ENCODE assay signal across 19 cellular contexts in the genomic region with DNA sequence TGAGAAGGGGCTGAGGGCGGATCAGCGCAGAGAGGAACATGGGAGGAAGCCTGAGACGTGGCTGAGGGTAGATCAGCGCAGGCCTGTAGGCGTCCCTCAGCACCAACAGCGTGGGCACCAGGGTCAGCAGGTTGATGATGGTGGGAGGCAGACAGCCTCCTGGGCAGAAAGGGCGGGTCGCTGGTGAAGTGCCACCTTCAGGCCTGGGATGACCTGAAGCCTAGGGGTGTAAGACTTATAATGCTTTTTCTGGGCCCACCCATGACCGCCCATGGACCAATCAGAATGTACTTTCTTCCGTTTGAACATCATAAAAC.
A peak's percentile ranks its signal among the peaks of the same experiment; 100 is the strongest.
DNase-seq lines count a peak whose midpoint lies in the region; ATAC-seq, FAIRE-seq and TF ChIP-seq lines count a peak whose summit lies in the region.
"Had no signal": no experiment of that assay in that cellular context is flagged by ENCODE, and none has a peak within 500 bp of the region (broad histone marks: within the 10 kb centered on the region; RNA-seq: fewer than 3 reads in every experiment).

No MANE protein-coding gene starts in this region.

- no peak overlapping the region for H2AFZ ChIP-seq in neuronal stem cell (ENCODE audit: low read length)

- H3K27ac ChIP-seq in RWPE2 (ENCODE audit: poor library complexity, severe bottlenecking), result no peak overlapping the region
- no peak overlapping the region for H3K27ac ChIP-seq in neuronal stem cell (replicated peaks; ENCODE audit: low read length)
- no peak overlapping the region for H3K27ac ChIP-seq in aorta (ENCODE audit: low read depth in 1 of 2, low read length in 2 of 2)
- no peak overlapping the region for H3K27ac ChIP-seq in suprapubic skin
- no peak overlapping the region for H3K27ac ChIP-seq in small intestine (ENCODE audit: low read depth in 1 of 2, low read length in 1 of 2)
- H3K27ac ChIP-seq: 22Rv1, A549, C4-2B had no signal

- no peak overlapping the region for H3K9ac ChIP-seq in neuronal stem cell (ENCODE audit: low read depth, low read length, poor library complexity)

- no peak overlapping the region for H2BK120ac ChIP-seq in neuronal stem cell (ENCODE audit: low read depth, low read length)

- H3K4ac ChIP-seq in neuronal stem cell (ENCODE audit: low read length), result no peak overlapping the region

- H3K79me1 ChIP-seq in neuronal stem cell (ENCODE audit: low read depth, low read length), result no peaks in the 10 kb centered on the region

- no CpG with 5 or more reads among the region's 10 CpGs for WGBS in neuronal stem cell (ENCODE audit: extremely low coverage in 2 of 2, insufficient read length in 2 of 2, insufficient replicate concordance in 1 of 2), 2 donors
- 90 to 91% methylated on average over 10 of the region's 10 CpGs for WGBS in aorta, 2 donors
- 95% methylated on average over 9 of the region's 10 CpGs for WGBS in suprapubic skin
- WGBS in small intestine, 3 donors, result 82 to 91% (median 84%) methylated on average over 10 of the region's 10 CpGs

- peak overlapping the region; percentile 71 for H3K14ac ChIP-seq in neuronal stem cell (ENCODE audit: low read length)

- H3K4me3 ChIP-seq in RWPE2 (ENCODE audit: severe bottlenecking), result no peak overlapping the region
- H3K4me3 ChIP-seq in neuronal stem cell (ENCODE audit: low read length in 2 of 2), result no peak overlapping the region
- no peak overlapping the region for H3K4me3 ChIP-seq in aorta (ENCODE audit: low read length in 2 of 2)
- H3K4me3 ChIP-seq in suprapubic skin, result no peak overlapping the region
- H3K4me3 ChIP-seq in small intestine (ENCODE audit: low read depth in 1 of 2, low read length in 2 of 2), result no peak overlapping the region
- H3K4me3 ChIP-seq: A549, HAP-1 had no signal

- H2AK5ac ChIP-seq in neuronal stem cell (ENCODE audit: low read depth, low read length), result no peak overlapping the region

- DNase-seq in activated CD4-positive, CD25-positive, alpha-beta regulatory T cell treated with anti-CD3 and anti-CD28 coated beads, Interleukin-2, amount 50 U/mL, for 72 hours, result peak; percentile 28
- DNase-seq in RWPE2 (ENCODE audit: low spot score), result peak; percentile 28
- DNase-seq in neuronal stem cell (ENCODE audit: low spot score), result no peak
- no peak for DNase-seq in aorta
- no peak for DNase-seq in suprapubic skin (ENCODE audit: low spot score in 2 of 2)
- DNase-seq in small intestine, result no peak
- DNase-seq: AML-193, Caco-2, GDM1 had no signal

- intact Hi-C loops in aorta (cut with DNase I), result no loop called here

- no peak for ATAC-seq in activated CD4-positive, CD25-positive, alpha-beta regulatory T cell treated with anti-CD3 and anti-CD28 coated beads, Interleukin-2, amount 50 U/mL, for 24 hours
- ATAC-seq in RWPE2 (ENCODE audit: low read depth) (no peak), aorta (ENCODE audit: low FRiP score) (peak; percentile 8)
- ATAC-seq: A549 had no signal

- TF ChIP-seq EP300 in suprapubic skin (IDR thresholded peaks at IDR 0.05), result no peak

- no peak for FAIRE-seq in small intestine (lab: Jason Lieb, UNC)
- FAIRE-seq: A549, D721Med, GM12892, GM18507, H1, HepG2 had no signal

- H3K27me3 ChIP-seq in RWPE2 (ENCODE audit: insufficient read depth, poor library complexity, severe bottlenecking) (no peaks in the 10 kb centered on the region), neuronal stem cell (ENCODE audit: control insufficient read depth in 3 of 3, insufficient read depth in 3 of 3, low read depth in 1 of 3, low read length in 3 of 3) (no peaks in the 10 kb centered on the region), aorta (ENCODE audit: control insufficient read depth in 1 of 2, insufficient read depth in 2 of 2, low read length in 1 of 2) (no peaks in the 10 kb centered on the region), suprapubic skin (no peaks in the 10 kb centered on the region), small intestine (ENCODE audit: control insufficient read depth in 2 of 2, insufficient read depth in 2 of 2, low read length in 2 of 2) (no peaks in the 10 kb centered on the region)

- H3K23ac ChIP-seq in neuronal stem cell (ENCODE audit: low read depth, low read length, poor library complexity), result no peak overlapping the region

- H2BK15ac ChIP-seq in neuronal stem cell (ENCODE audit: low read length), result no peak overlapping the region

- H2BK12ac ChIP-seq in neuronal stem cell (ENCODE audit: low read length), result peak overlapping the region; percentile 73

- H4K8ac ChIP-seq in neuronal stem cell (ENCODE audit: low read depth, low read length), result peak overlapping the region; percentile 82

- peak overlapping the region; percentile 19 for H3K18ac ChIP-seq in neuronal stem cell (ENCODE audit: low read length)

- no peaks in the 10 kb centered on the region for H3K4me1 ChIP-seq in RWPE2 (ENCODE audit: insufficient read depth, poor library complexity, severe bottlenecking)
- no peaks in the 10 kb centered on the region for H3K4me1 ChIP-seq in neuronal stem cell (ENCODE audit: control insufficient read depth in 2 of 2, insufficient read depth in 1 of 2, low read depth in 1 of 2, low read length in 2 of 2)
- no peaks in the 10 kb centered on the region for H3K4me1 ChIP-seq in aorta (ENCODE audit: control insufficient read depth in 1 of 2, insufficient read depth in 2 of 2, low read length in 2 of 2)
- H3K4me1 ChIP-seq in suprapubic skin, result no peaks in the 10 kb centered on the region
- no peaks in the 10 kb centered on the region for H3K4me1 ChIP-seq in small intestine (ENCODE audit: control insufficient read depth in 2 of 2, insufficient read depth in 1 of 2, low read depth in 1 of 2, low read length in 1 of 2)
- H3K4me1 ChIP-seq: A549, Caco-2, HAP-1 had no signal

- H3K9me3 ChIP-seq in RWPE2 (ENCODE audit: severe bottlenecking), result no peaks in the 10 kb centered on the region
- no peaks in the 10 kb centered on the region for H3K9me3 ChIP-seq in neuronal stem cell (replicated peaks in 1 of 2; ENCODE audit: control insufficient read depth in 2 of 2, insufficient read depth in 1 of 2, low read depth in 1 of 2, low read length in 2 of 2)
- H3K9me3 ChIP-seq in aorta (ENCODE audit: control insufficient read depth, low read length), result peaks cover 2% of the 10 kb centered on the region
- no peaks in the 10 kb centered on the region for H3K9me3 ChIP-seq in suprapubic skin
- H3K9me3 ChIP-seq in small intestine (ENCODE audit: control insufficient read depth, low read depth), result peaks cover 2% of the 10 kb centered on the region
- H3K9me3 ChIP-seq: A549, Caco-2, HAP-1 had no signal

- no peak overlapping the region for H4K91ac ChIP-seq in neuronal stem cell (ENCODE audit: low read depth, low read length, poor library complexity)

- H3K4me2 ChIP-seq in neuronal stem cell (ENCODE audit: insufficient read depth, low read length, poor library complexity, severe bottlenecking), result no peak overlapping the region
- H3K4me2 ChIP-seq: A549 had no signal

- no peak for TF ChIP-seq POLR2A in suprapubic skin (IDR thresholded peaks at IDR 0.05)

- H2BK5ac ChIP-seq in neuronal stem cell (ENCODE audit: low read length), result no peak overlapping the region

- no peaks in the 10 kb centered on the region for H3K36me3 ChIP-seq in RWPE2 (ENCODE audit: low read depth)
- no peaks in the 10 kb centered on the region for H3K36me3 ChIP-seq in neuronal stem cell (replicated peaks in 1 of 2; ENCODE audit: control insufficient read depth in 2 of 2, insufficient read depth in 2 of 2, low read length in 2 of 2)
- H3K36me3 ChIP-seq in aorta (ENCODE audit: control insufficient read depth in 1 of 2, insufficient read depth in 2 of 2, low read length in 1 of 2), result no peaks in the 10 kb centered on the region
- no peaks in the 10 kb centered on the region for H3K36me3 ChIP-seq in suprapubic skin
- no peaks in the 10 kb centered on the region for H3K36me3 ChIP-seq in small intestine (ENCODE audit: control insufficient read depth in 2 of 2, insufficient read depth in 2 of 2, low read length in 2 of 2)
- H3K36me3 ChIP-seq: HAP-1 had no signal

- TF ChIP-seq CTCF in RWPE2 (IDR thresholded peaks at IDR 0.05; ENCODE audit: poor library complexity, severe bottlenecking), result no peak
- no peak for TF ChIP-seq CTCF in suprapubic skin (IDR thresholded peaks at IDR 0.05)

Comparison
In these comparisons a context has a peak if more than half of its experiments do, and no peak if none do; other contexts are left out.
1. DNase-seq: peak in activated CD4-positive, CD25-positive, alpha-beta regulatory T cell treated with anti-CD3 and anti-CD28 coated beads, Interleukin-2, amount 50 U/mL, for 72 hours (single experiment) and RWPE2 (single experiment); none in neuronal stem cell (single experiment), aorta (0 of 2), suprapubic skin (0 of 2) and small intestine (single experiment).